Comparison of ENCODE assay signal across 22 cellular contexts in the genomic region with DNA sequence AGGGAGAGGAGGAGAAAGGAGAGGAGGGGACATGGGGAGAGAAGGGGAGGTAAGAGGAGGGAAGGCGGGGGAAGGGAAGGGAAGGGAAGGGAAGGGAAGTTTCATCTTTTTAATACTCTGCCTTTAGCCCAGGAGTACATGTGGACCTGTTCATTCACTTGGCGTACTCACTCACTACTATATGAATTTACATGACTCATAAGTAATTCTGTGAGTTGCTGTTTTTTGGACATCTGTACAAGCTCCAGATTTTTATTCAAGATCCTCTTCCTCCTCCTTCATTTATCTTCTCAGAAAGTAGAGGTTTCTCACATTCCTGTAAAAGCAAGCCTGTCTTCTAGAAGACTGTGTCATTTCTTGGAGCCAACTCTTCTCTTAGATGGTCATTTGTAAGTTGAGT.
DNase-seq lines count a peak whose midpoint lies in the region; ATAC-seq, FAIRE-seq and TF ChIP-seq lines count a peak whose summit lies in the region.
"Had no signal": no experiment of that assay in that cellular context is flagged by ENCODE, and none has a peak within 500 bp of the region (broad histone marks: within the 10 kb centered on the region; RNA-seq: fewer than 3 reads in every experiment).

No MANE protein-coding gene starts in this region.

- POLR2A ChIA-PET in K562 (lab: Yijun Ruan, JAX): no interaction called here

- peaks cover 42% of the 10 kb centered on the region for H3F3A ChIP-seq in GM23248 (ENCODE audit: insufficient read depth)

- H3K36me3 ChIP-seq in GM23248 (ENCODE audit: low read depth) (no peaks in the 10 kb centered on the region), K562 (ENCODE audit: control insufficient read depth, insufficient read depth, low read length) (no peaks in the 10 kb centered on the region)
- H3K36me3 ChIP-seq: BE2C had no signal

- no peaks in the 10 kb centered on the region; the same call in 1 of the 2 replicates for H3K27me3 ChIP-seq in GM23248 (replicated peaks; ENCODE audit: insufficient read depth)
- H3K27me3 ChIP-seq in K562 (ENCODE audit: control insufficient read depth in 2 of 2, insufficient read depth in 2 of 2, low read length in 2 of 2): no peaks in the 10 kb centered on the region

- ATAC-seq in K562 (no peak), GM21619 (IDR thresholded peaks at IDR 0.05; ENCODE audit: unreplicated experiment) (no peak)

- no peaks in the 10 kb centered on the region for H3K9me1 ChIP-seq in K562 (ENCODE audit: control insufficient read depth, insufficient read depth, low read length)

- DNase-seq in GM23248: peak; percentile 44
- peak; percentile 50 for DNase-seq in HCEC 1CT
- no peak for DNase-seq in K562 (ENCODE audit: extremely low read depth in 1 of 4, low spot score in 3 of 4)
- DNase-seq in fibroblast of mammary gland (ENCODE audit: low read depth): peak; percentile 80
- no peak for DNase-seq in osteocyte (ENCODE audit: extremely low spot score, unreplicated experiment)
- DNase-seq in DMS53 (lab: John Stamatoyannopoulos, UW): no peak
- DNase-seq: ACHN; BE2C; C1 segment of cervical spinal cord; CD4-positive, CD25-positive, alpha-beta regulatory T cell; CD8-positive, alpha-beta memory T cell; COR-L47; DMS 273 treated with DMSO at 0.1 percent for 48 hours; GOT3; H9; KG1 had no signal

- CTCF ChIA-PET in K562 (lab: Yijun Ruan, JAX; ENCODE audit: low intra/inter-chr PET ratio): no interaction called here

- TF ChIP-seq RAD21 in K562 (CRISPR knock-in tag; conservative IDR thresholded peaks at IDR 0.05 in 1 of 2, IDR thresholded peaks at IDR 0.05 in 1 of 2): no peak

- no TSS peak for BruUV-seq in K562 (replicated peaks; lab: Mats Ljungman, UMichigan)

- H3K4me3 Mint-ChIP-seq in osteocyte (ENCODE audit: unreplicated experiment): no peak overlapping the region
- H3K4me3 Mint-ChIP-seq: CD4-positive, CD25-positive, alpha-beta regulatory T cell; CD8-positive, alpha-beta memory T cell; H9; IgD-negative memory B cell had no signal

- no peak for TF ChIP-seq POLR2A in K562 (conservative IDR thresholded peaks at IDR 0.05)

- no peak overlapping the region for H3K9ac ChIP-seq in GM23248
- H3K9ac ChIP-seq in K562 (ENCODE audit: insufficient read depth in 1 of 2, low read depth in 2 of 2, low read length in 2 of 2): no peak overlapping the region

- TF ChIP-seq CTCF in K562 (IDR thresholded peaks at IDR 0.05 in 2 of 3, conservative IDR thresholded peaks at IDR 0.05 in 1 of 3; ENCODE audit: insufficient read depth in 2 of 3, low read depth in 1 of 3, low read length in 3 of 3): no peak
- no peak for TF ChIP-seq CTCF in fibroblast of mammary gland (conservative IDR thresholded peaks at IDR 0.05; ENCODE audit: control insufficient read depth, insufficient read depth, low read depth, low read length)
- no peak for TF ChIP-seq CTCF in osteocyte (IDR thresholded peaks at IDR 0.05)

- no peak overlapping the region for H3K4me2 ChIP-seq in GM23248 (ENCODE audit: unreplicated experiment)
- H3K4me2 ChIP-seq in K562 (ENCODE audit: insufficient read depth, low read length): no peak overlapping the region

- no peaks in the 10 kb centered on the region for H3K9me2 ChIP-seq in GM23248 (ENCODE audit: insufficient read depth)

- H3K27ac ChIP-seq in GM23248 (no peak overlapping the region), K562 (ENCODE audit: extremely low read depth, low read depth, low read length) (no peak overlapping the region)
- H3K27ac ChIP-seq: HL-60 had no signal

- H3K4me3 ChIP-seq in GM23248: no peak overlapping the region
- no peak overlapping the region for H3K4me3 ChIP-seq in K562
- H3K4me3 ChIP-seq in fibroblast of mammary gland (ENCODE audit: control insufficient read depth, low read depth, low read length): no peak overlapping the region

- H3K4me1 Mint-ChIP-seq in osteocyte (ENCODE audit: unreplicated experiment): peaks cover 23% of the 10 kb centered on the region
- H3K4me1 Mint-ChIP-seq: CD4-positive, CD25-positive, alpha-beta regulatory T cell; CD8-positive, alpha-beta memory T cell; IgD-negative memory B cell had no signal

- in situ Hi-C loops in GM23248 (cut with MboI): no loop called here
- in situ Hi-C loops in K562 (cut with MboI): no loop called here

- no peaks in the 10 kb centered on the region for H3K36me3 Mint-ChIP-seq in osteocyte (ENCODE audit: unreplicated experiment)
- H3K36me3 Mint-ChIP-seq: CD4-positive, CD25-positive, alpha-beta regulatory T cell; CD8-positive, alpha-beta memory T cell; IgD-negative memory B cell had no signal

- intact Hi-C loops in K562 (cut with micrococcal nuclease): no loop called here

- no peak for TF ChIP-seq EP300 in K562 (IDR thresholded peaks at IDR 0.05; ENCODE audit: low read length)

- H3K9me3 Mint-ChIP-seq in osteocyte (ENCODE audit: unreplicated experiment): no peaks in the 10 kb centered on the region
- H3K9me3 Mint-ChIP-seq: CD8-positive, alpha-beta memory T cell; H9; IgD-negative memory B cell had no signal

- H4K20me1 ChIP-seq in GM23248 (ENCODE audit: insufficient read depth) (no peaks in the 10 kb centered on the region), K562 (replicated peaks; ENCODE audit: control insufficient read depth, insufficient read depth, low read length) (no peaks in the 10 kb centered on the region)

- H3K4me1 ChIP-seq in GM23248 (ENCODE audit: insufficient read depth): peaks cover 43% of the 10 kb centered on the region
- H3K4me1 ChIP-seq in K562 (replicated peaks in 1 of 2; ENCODE audit: control insufficient read depth in 2 of 2, insufficient read depth in 2 of 2, low read length in 2 of 2): no peaks in the 10 kb centered on the region; a peak in 1 of 5 replicates
- H3K4me1 ChIP-seq: BE2C had no signal

- H3K27me3 Mint-ChIP-seq in osteocyte (ENCODE audit: unreplicated experiment): no peaks in the 10 kb centered on the region

- H3K79me2 ChIP-seq in GM23248 (ENCODE audit: insufficient read depth) (no peaks in the 10 kb centered on the region), K562 (ENCODE audit: control insufficient read depth, insufficient read depth, low read length) (no peaks in the 10 kb centered on the region)

- WGBS in GM23248 (ENCODE audit: low coverage in 1 of 2, low lambda C conversion rate in 2 of 2, missing lambda C conversion rate in 2 of 2), 2 experiments: 67 to 84% methylated on average over 1 to 2 of the region's 2 CpGs
- 0% methylated on average over 1 of the region's 2 CpGs for WGBS in K562 (ENCODE audit: insufficient coverage, low coverage, missing lambda C conversion rate)

- FAIRE-seq in K562 (lab: Jason Lieb, UNC): no peak
- FAIRE-seq: A204.1, G401.6, GM12891 had no signal

- H3K27ac Mint-ChIP-seq in osteocyte (ENCODE audit: unreplicated experiment): no peak overlapping the region
- H3K27ac Mint-ChIP-seq: CD4-positive, CD25-positive, alpha-beta regulatory T cell; CD8-positive, alpha-beta memory T cell; H9; IgD-negative memory B cell had no signal

- H2AFZ ChIP-seq in GM23248 (no peak overlapping the region), K562 (ENCODE audit: low read depth, low read length) (no peak overlapping the region)

- H3K9me3 ChIP-seq in GM23248 (ENCODE audit: low read depth) (no peaks in the 10 kb centered on the region), K562 (replicated peaks; ENCODE audit: control insufficient read depth, insufficient read depth, low read depth, low read length) (no peaks in the 10 kb centered on the region)
- H3K9me3 ChIP-seq: BE2C had no signal

TF ChIP-seq in K562, 482 proteins besides CTCF, POLR2A, EP300 and RAD21:
- no peak for TF ChIP-seq NCOA1 (IDR thresholded peaks at IDR 0.05; ENCODE audit: low read depth)
- TF ChIP-seq HNRNPK (IDR thresholded peaks at IDR 0.05; ENCODE audit: low read depth, low read length, poor library complexity, severe bottlenecking): peak; percentile 28

Comparison
In these comparisons a context has a peak if more than half of its experiments do, and no peak if none do; other contexts are left out.
1. DNase-seq: peak in GM23248 (single experiment), HCEC 1CT (single experiment) and fibroblast of mammary gland (single experiment); none in K562 (0 of 4), osteocyte (single experiment) and DMS53 (single experiment).